Comparison of ENCODE assay signal across 14 cellular contexts in the genomic region with DNA sequence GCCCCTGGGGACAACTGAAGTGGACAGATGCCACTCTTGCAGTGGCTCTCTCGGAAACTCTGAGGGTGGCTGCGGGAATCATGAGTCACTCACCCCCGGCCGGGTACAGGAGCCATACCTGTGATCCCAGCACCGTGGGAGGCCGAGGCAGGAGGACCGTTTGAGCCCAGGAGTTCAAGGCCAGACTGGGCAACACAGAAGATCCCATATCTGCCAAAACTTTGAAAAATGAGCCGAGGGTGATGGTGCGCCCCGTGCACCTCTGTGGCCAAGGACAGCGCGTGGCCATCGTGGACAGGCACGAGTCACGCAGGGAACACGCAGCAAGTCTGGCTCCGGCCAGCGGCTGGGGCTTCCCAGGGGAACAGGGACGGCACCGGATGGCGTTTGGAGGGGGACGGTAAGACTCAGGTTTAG. TPM values are rescaled to one million over a fixed set of nuclear protein-coding genes. Genes with fewer than 3 reads are reported as not detected.
A peak's percentile ranks its signal among the peaks of the same experiment; 100 is the strongest.
DNase-seq lines count a peak whose midpoint lies in the region; ATAC-seq and TF ChIP-seq lines count a peak whose summit lies in the region.
"Had no signal": no experiment of that assay in that cellular context is flagged by ENCODE, and none has a peak within 500 bp of the region (broad histone marks: within the 10 kb centered on the region; RNA-seq: fewer than 3 reads in every experiment).

No MANE protein-coding gene starts in this region.

- no peaks in the 10 kb centered on the region for H3K79me1 ChIP-seq in mesendoderm (ENCODE audit: low read length)

- CTCF ChIA-PET in CD8-positive, alpha-beta T cell (lab: Charles Lee), result interaction anchor here (0.5 to 1.2 kb wide), 4 partner anchors 7 to 97 kb away, joined by 3 to 4 read pairs (median 3); no protein-coding TSS in a partner anchor

- no peaks in the 10 kb centered on the region for H3K9me3 ChIP-seq in right cardiac atrium (ENCODE audit: control insufficient read depth, low read length)
- no peaks in the 10 kb centered on the region for H3K9me3 ChIP-seq in right atrium auricular region
- no peaks in the 10 kb centered on the region for H3K9me3 ChIP-seq in CD8-positive, alpha-beta T cell (ENCODE audit: low read length)
- no peaks in the 10 kb centered on the region for H3K9me3 ChIP-seq in spleen
- H3K9me3 ChIP-seq in adrenal gland (replicated peaks in 1 of 3), result no peaks in the 10 kb centered on the region
- no peaks in the 10 kb centered on the region for H3K9me3 ChIP-seq in hepatocyte (ENCODE audit: low read depth)

- no peak overlapping the region for H2AFZ ChIP-seq in hepatocyte
- H2AFZ ChIP-seq: GM23338 had no signal

- no peaks in the 10 kb centered on the region for H3K36me3 ChIP-seq in right atrium auricular region
- H3K36me3 ChIP-seq in CD8-positive, alpha-beta T cell (ENCODE audit: insufficient read depth, low read length), result no peaks in the 10 kb centered on the region
- H3K36me3 ChIP-seq in spleen, result peaks cover 0 to 50% (median 15%) of the 10 kb centered on the region in 6 donors
- H3K36me3 ChIP-seq in mesendoderm (ENCODE audit: control insufficient read depth, insufficient read depth, low read length), result no peaks in the 10 kb centered on the region
- no peaks in the 10 kb centered on the region for H3K36me3 ChIP-seq in adrenal gland (replicated peaks in 1 of 2)
- no peaks in the 10 kb centered on the region for H3K36me3 ChIP-seq in hepatocyte (replicated peaks; ENCODE audit: insufficient read depth, low read depth)

- intact Hi-C loops in right cardiac atrium (cut with DNase I), result loop anchor here in 3 of 4 donors (2.0 to 10.0 kb wide), 3 partner anchors 86 to 334 kb away; no protein-coding TSS in a partner anchor
- intact Hi-C loops in CD8-positive, alpha-beta T cell (cut with DNase I, micrococcal nuclease), result loop anchor here in 1 of 2 experiments (5.0 kb wide), 1 partner anchor 33 kb away; no protein-coding TSS in a partner anchor
- intact Hi-C loops in spleen (cut with DNase I; ENCODE audit: low total_unique reads), result loop anchor here (2.0 kb wide), 1 partner anchor 82 kb away; no protein-coding TSS in a partner anchor
- intact Hi-C loops in adrenal gland (cut with DNase I), result no loop called here

- no peak overlapping the region for H3K4me3 ChIP-seq in right cardiac atrium (ENCODE audit: low read length)
- no peak overlapping the region for H3K4me3 ChIP-seq in right atrium auricular region
- no peak overlapping the region for H3K4me3 ChIP-seq in CD8-positive, alpha-beta T cell (ENCODE audit: low read depth, low read length)
- H3K4me3 ChIP-seq in spleen, result no peak overlapping the region
- H3K4me3 ChIP-seq in mesendoderm (ENCODE audit: low read length), result no peak overlapping the region
- H3K4me3 ChIP-seq in adrenal gland, result no peak overlapping the region
- no peak overlapping the region for H3K4me3 ChIP-seq in hepatocyte
- H3K4me3 ChIP-seq: GM23338 had no signal

- H3K4me2 ChIP-seq in mesendoderm (ENCODE audit: low read length), result no peak overlapping the region
- H3K4me2 ChIP-seq in hepatocyte, result no peak overlapping the region
- H3K4me2 ChIP-seq: GM23338, KMS-11 had no signal

- no peak overlapping the region for H2BK5ac ChIP-seq in mesendoderm (ENCODE audit: low read length)

- TF ChIP-seq CTCF in right atrium auricular region (IDR thresholded peaks at IDR 0.05), result no peak
- TF ChIP-seq CTCF in CD8-positive, alpha-beta T cell (IDR thresholded peaks at IDR 0.05), result no peak
- no peak for TF ChIP-seq CTCF in glutamatergic neuron (IDR thresholded peaks at IDR 0.05; ENCODE audit: partially characterized antibody, unreplicated experiment)
- no peak for TF ChIP-seq CTCF in spleen (IDR thresholded peaks at IDR 0.05 in 8 of 11, conservative IDR thresholded peaks at IDR 0.05 in 3 of 11)
- no peak for TF ChIP-seq CTCF in adrenal gland (IDR thresholded peaks at IDR 0.05)
- TF ChIP-seq CTCF in hepatocyte (IDR thresholded peaks at IDR 0.05; ENCODE audit: poor library complexity), result no peak

- H3K4me1 ChIP-seq in right cardiac atrium (ENCODE audit: control insufficient read depth, insufficient read depth, low read length), result no peaks in the 10 kb centered on the region
- H3K4me1 ChIP-seq in right atrium auricular region, result peaks cover 0 to 43% of the 10 kb centered on the region in 2 donors
- no peaks in the 10 kb centered on the region for H3K4me1 ChIP-seq in CD8-positive, alpha-beta T cell (ENCODE audit: insufficient read depth, low read length)
- H3K4me1 ChIP-seq in spleen, result peaks cover 22 to 68% (median 51%) of the 10 kb centered on the region in 6 donors
- no peaks in the 10 kb centered on the region for H3K4me1 ChIP-seq in mesendoderm (ENCODE audit: control insufficient read depth, low read depth, low read length)
- peaks cover 0 to 27% of the 10 kb centered on the region in 2 donors for H3K4me1 ChIP-seq in adrenal gland (replicated peaks in 1 of 2)
- peaks cover 18% of the 10 kb centered on the region for H3K4me1 ChIP-seq in hepatocyte (ENCODE audit: insufficient read depth)

- H3K27ac ChIP-seq in right cardiac atrium (ENCODE audit: low read length) (no peak overlapping the region), right atrium auricular region (no peak overlapping the region), spleen (no peak overlapping the region), mesendoderm (ENCODE audit: low read depth, low read length) (no peak overlapping the region), adrenal gland (no peak overlapping the region), hepatocyte (no peak overlapping the region)
- no peak overlapping the region for H3K27ac ChIP-seq in CD8-positive, alpha-beta T cell (ENCODE audit: low read depth, low read length)
- H3K27ac ChIP-seq: KMS-11 had no signal

- no peaks in the 10 kb centered on the region for H3K9me3 Mint-ChIP-seq in CD8-positive, alpha-beta T cell
- H3K9me3 Mint-ChIP-seq in glutamatergic neuron (ENCODE audit: unreplicated experiment), result peaks cover 8% of the 10 kb centered on the region
- H3K9me3 Mint-ChIP-seq: GM23338 had no signal

- H3K18ac ChIP-seq in mesendoderm (ENCODE audit: low read length), result no peak overlapping the region

- no peak overlapping the region for H3K56ac ChIP-seq in mesendoderm (ENCODE audit: low read length)

- H3K23ac ChIP-seq in mesendoderm (ENCODE audit: low read length), result no peak overlapping the region

- H2AK5ac ChIP-seq in mesendoderm (ENCODE audit: low read length), result no peak overlapping the region

- TF ChIP-seq POLR2A in spleen (IDR thresholded peaks at IDR 0.05) (no peak), adrenal gland (IDR thresholded peaks at IDR 0.05) (no peak)

- 87% methylated on average over 22 of the region's 22 CpGs for WGBS in right cardiac atrium
- 83 to 93% (median 89%) methylated on average over 20 to 22 of the region's 22 CpGs for WGBS in spleen, 5 donors
- WGBS in mesendoderm (ENCODE audit: extremely low coverage, insufficient coverage, low lambda C conversion rate), result no CpG with 5 or more reads among the region's 22 CpGs
- 81 to 85% (median 84%) methylated on average over 19 to 22 of the region's 22 CpGs for WGBS in adrenal gland, 4 donors
- WGBS in hepatocyte (ENCODE audit: low lambda C conversion rate, missing lambda C conversion rate), result 89% methylated on average over 22 of the region's 22 CpGs

- H3K4ac ChIP-seq in mesendoderm (ENCODE audit: low read depth, low read length), result no peak overlapping the region

- H3K27ac Mint-ChIP-seq in CD8-positive, alpha-beta T cell, result peak overlapping the region; percentile 37
- peak overlapping the region; percentile 62 for H3K27ac Mint-ChIP-seq in glutamatergic neuron (ENCODE audit: unreplicated experiment)
- H3K27ac Mint-ChIP-seq: GM23338 had no signal

- peaks cover 6% of the 10 kb centered on the region for H3K4me1 Mint-ChIP-seq in CD8-positive, alpha-beta T cell (ENCODE audit: low read depth)
- peaks cover 7% of the 10 kb centered on the region for H3K4me1 Mint-ChIP-seq in glutamatergic neuron (ENCODE audit: low read depth, unreplicated experiment)

- H3K4me3 Mint-ChIP-seq in CD8-positive, alpha-beta T cell, result no peak overlapping the region
- no peak overlapping the region for H3K4me3 Mint-ChIP-seq in glutamatergic neuron (ENCODE audit: unreplicated experiment)
- H3K4me3 Mint-ChIP-seq: GM23338 had no signal

- no peaks in the 10 kb centered on the region for H4K20me1 ChIP-seq in hepatocyte (ENCODE audit: insufficient read depth, poor library complexity, severe bottlenecking)

- no peak overlapping the region for H4K8ac ChIP-seq in mesendoderm (ENCODE audit: low read depth, low read length)

- no peaks in the 10 kb centered on the region for H3K36me3 Mint-ChIP-seq in CD8-positive, alpha-beta T cell
- H3K36me3 Mint-ChIP-seq in glutamatergic neuron (ENCODE audit: unreplicated experiment), result no peaks in the 10 kb centered on the region

- peak; percentile 13 to 58 (median 51) for DNase-seq in right cardiac atrium
- DNase-seq in right atrium auricular region (ENCODE audit: low spot score), result no peak
- DNase-seq in CD8-positive, alpha-beta T cell, result no peak
- DNase-seq in glutamatergic neuron, result no peak
- peak; percentile 72 for DNase-seq in spleen
- no peak for DNase-seq in mesendoderm
- no peak for DNase-seq in adrenal gland
- no peak for DNase-seq in hepatocyte (ENCODE audit: low spot score)
- DNase-seq: AML-193, GF-D8, NCI-H1048, NCI-H146 had no signal

- H4K5ac ChIP-seq in mesendoderm (ENCODE audit: low read length), result no peak overlapping the region

- H3K79me2 ChIP-seq in mesendoderm (ENCODE audit: control insufficient read depth, insufficient read depth, low read length) (no peaks in the 10 kb centered on the region), hepatocyte (no peaks in the 10 kb centered on the region)

- H3K9me2 ChIP-seq in hepatocyte (replicated peaks; ENCODE audit: insufficient read depth), result no peaks in the 10 kb centered on the region

- POLR2A ChIA-PET in CD8-positive, alpha-beta T cell (lab: Charles Lee), result no interaction called here

- H3K9ac ChIP-seq in mesendoderm (ENCODE audit: low read length), result no peak overlapping the region
- H3K9ac ChIP-seq: KMS-11 had no signal

- H2BK120ac ChIP-seq in mesendoderm (ENCODE audit: low read depth, low read length), result no peak overlapping the region

- no peak for ATAC-seq in right cardiac atrium
- ATAC-seq in CD8-positive, alpha-beta T cell, result no peak
- ATAC-seq: GM23338 had no signal

- no peaks in the 10 kb centered on the region for H3K27me3 Mint-ChIP-seq in CD8-positive, alpha-beta T cell (ENCODE audit: low read depth)
- peaks cover 11% of the 10 kb centered on the region for H3K27me3 Mint-ChIP-seq in glutamatergic neuron (ENCODE audit: unreplicated experiment)

- H3K27me3 ChIP-seq in right cardiac atrium (ENCODE audit: control insufficient read depth, insufficient read depth) (no peaks in the 10 kb centered on the region), right atrium auricular region (no peaks in the 10 kb centered on the region), spleen (replicated peaks in 1 of 7) (peaks cover 0 to 7% (median 0%) of the 10 kb centered on the region in 7 donors), mesendoderm (ENCODE audit: insufficient read depth, low read length, poor library complexity) (no peaks in the 10 kb centered on the region), adrenal gland (no peaks in the 10 kb centered on the region), hepatocyte (no peaks in the 10 kb centered on the region)
- H3K27me3 ChIP-seq in CD8-positive, alpha-beta T cell (ENCODE audit: insufficient read depth, low read length), result no peaks in the 10 kb centered on the region

- no peak overlapping the region for H2BK15ac ChIP-seq in mesendoderm (replicated peaks; ENCODE audit: low read depth)

RNA-seq across cellular contexts. Expression of a gene that starts 41.3 kb away (rescaled TPM):
- total RNA-seq in right cardiac atrium, result 10 to 100 TPM; 17.5 to 25.1 (median 21.2) TPM
- 19.6 TPM for polyA plus RNA-seq in right cardiac atrium
- total RNA-seq in right atrium auricular region, result 10 to 100 TPM in 1 of 2 donors, 1 to 10 TPM in 1; 7.9 to 10.0 TPM
- 100 to 1,000 TPM; 140 to 149 TPM for total RNA-seq in CD8-positive, alpha-beta T cell
- 48.9 TPM for total RNA-seq in glutamatergic neuron (ENCODE audit: unreplicated experiment)
- total RNA-seq in spleen, result 10 to 100 TPM; 24.1 to 65.2 (median 53.6) TPM
- 10 to 100 TPM; 18.0 to 29.3 (median 18.3) TPM for polyA plus RNA-seq in spleen
- 44.2 TPM for polyA plus RNA-seq in mesendoderm (2013, experiment 1 of 2)
- polyA plus RNA-seq in mesendoderm (2013, experiment 2 of 2), result 44.8 TPM
- 10 to 100 TPM; 11.8 to 40.2 (median 21.8) TPM for total RNA-seq in adrenal gland
- polyA plus RNA-seq in adrenal gland, result 10 to 100 TPM; 17.4 to 49.1 (median 34.0) TPM
- 8.1 and 16.8 TPM in 2 replicates for total RNA-seq in hepatocyte
- 30.7 and 37.1 TPM in 2 replicates for polyA plus RNA-seq in hepatocyte

Comparison
In these comparisons a context has a peak if more than half of its experiments do, and no peak if none do; other contexts are left out.
1. DNase-seq: peak in right cardiac atrium (3 of 3) and spleen (single experiment); none in right atrium auricular region (single experiment), CD8-positive, alpha-beta T cell (0 of 7), glutamatergic neuron (single experiment), mesendoderm (single experiment), adrenal gland (0 of 7) and hepatocyte (single experiment).
2. intact Hi-C loops: an anchor here in right cardiac atrium (2.0 to 10.0 kb wide) and spleen (2.0 kb wide); none called in adrenal gland.